ENCODE assay signal across 8 cellular contexts in genomic region chr11:2933376-2934056, GRCh38. TPM values are rescaled to one million over a fixed set of nuclear protein-coding genes. Genes with fewer than 3 reads are reported as not detected.
A peak's percentile ranks its signal among the peaks of the same experiment; 100 is the strongest.
DNase-seq lines count a peak whose midpoint lies in the region; ATAC-seq, FAIRE-seq and TF ChIP-seq lines count a peak whose summit lies in the region.

No MANE protein-coding gene starts in this region.

- H3K9me3 Mint-ChIP-seq in activated T-cell treated with anti-CD3 and anti-CD28 coated beads, Interleukin-2, amount 50 U/mL, for 24 hours: peaks cover 8% of the 10 kb centered on the region

- no peak overlapping the region for H3K4me3 Mint-ChIP-seq in activated T-cell treated with anti-CD3 and anti-CD28 coated beads, Interleukin-2, amount 50 U/mL, for 24 hours

- peaks cover 26% of the 10 kb centered on the region for H3K4me1 ChIP-seq in body of pancreas
- H3K4me1 ChIP-seq in upper lobe of right lung: peaks cover 10% of the 10 kb centered on the region

- no peaks in the 10 kb centered on the region for H3K36me3 ChIP-seq in body of pancreas (replicated peaks in 1 of 2; ENCODE audit: insufficient read depth in 1 of 2, low read depth in 2 of 2)
- no peaks in the 10 kb centered on the region for H3K36me3 ChIP-seq in upper lobe of right lung

- H3K4me3 ChIP-seq in body of pancreas (no peak overlapping the region), upper lobe of right lung (no peak overlapping the region)

- peaks cover 3% of the 10 kb centered on the region for H3K36me3 Mint-ChIP-seq in activated T-cell treated with anti-CD3 and anti-CD28 coated beads, Interleukin-2, amount 50 U/mL, for 24 hours (ENCODE audit: low read depth)

- H3K27me3 Mint-ChIP-seq in activated T-cell treated with anti-CD3 and anti-CD28 coated beads, Interleukin-2, amount 50 U/mL, for 24 hours: peaks cover 7% of the 10 kb centered on the region

- H3K4me1 Mint-ChIP-seq in activated T-cell treated with anti-CD3 and anti-CD28 coated beads, Interleukin-2, amount 50 U/mL, for 24 hours (ENCODE audit: low read depth): peaks cover 25% of the 10 kb centered on the region

- TF ChIP-seq POLR2A in body of pancreas (IDR thresholded peaks at IDR 0.05): peak in 1 of 3 donors; percentile 25

- no peak for FAIRE-seq in RCC 7860 (lab: Jason Lieb, UNC)

- ATAC-seq in body of pancreas (no peak), upper lobe of right lung (peak; percentile 81), GM21447 (IDR thresholded peaks at IDR 0.05; ENCODE audit: unreplicated experiment) (no peak)

- peak overlapping the region; percentile 67 for H3K27ac Mint-ChIP-seq in activated T-cell treated with anti-CD3 and anti-CD28 coated beads, Interleukin-2, amount 50 U/mL, for 24 hours

- intact Hi-C loops in body of pancreas (cut with DNase I): no loop called here
- intact Hi-C loops in upper lobe of right lung (cut with DNase I): no loop called here

- H3K27me3 ChIP-seq in body of pancreas (peaks cover 0 to 5% of the 10 kb centered on the region in 2 donors), upper lobe of right lung (peaks cover 1% of the 10 kb centered on the region)

- no peak for DNase-seq in activated T-cell treated with anti-CD3 and anti-CD28 coated beads, Interleukin-2, amount 50 U/mL, for 24 hours
- no peak for DNase-seq in activated T-cell treated with anti-CD3 and anti-CD28 coated beads for 4 hours
- peak; percentile 84 for DNase-seq in RCC 7860 (ENCODE audit: low spot score)
- peak; percentile 28 to 78 (median 58) for DNase-seq in body of pancreas
- peak; percentile 8 for DNase-seq in kidney glomerular epithelial cell (lab: John Stamatoyannopoulos, UW)
- DNase-seq in upper lobe of right lung: peak; percentile 94
- no peak for DNase-seq in NCI-H2081 (lab: John Stamatoyannopoulos, UW)

- H3K27ac ChIP-seq in body of pancreas: no peak overlapping the region
- H3K27ac ChIP-seq in upper lobe of right lung: no peak overlapping the region

- 71 to 80% methylated on average over 1 to 12 of the region's 12 CpGs for WGBS in body of pancreas, 2 donors

- TF ChIP-seq CTCF in body of pancreas (IDR thresholded peaks at IDR 0.05) (peak in 1 of 7 experiments; percentile 11), upper lobe of right lung (IDR thresholded peaks at IDR 0.05) (no peak)

- H3K9me3 ChIP-seq in body of pancreas (peaks cover 0 to 7% (median 0%) of the 10 kb centered on the region in 3 donors), upper lobe of right lung (no peaks in the 10 kb centered on the region)

RNA-seq across cellular contexts. Expression of gene PHLDA2, which starts 4.3 kb away (rescaled TPM):
- total RNA-seq in body of pancreas (1 to 10 TPM in 1 of 2 donors, not detected in 1; 4.2 TPM), upper lobe of right lung (15.5 TPM)

RNA-seq across cellular contexts. Expression of gene CDKN1C, which starts 47.9 kb away (rescaled TPM):
- total RNA-seq in body of pancreas (100 to 1,000 TPM in 1 of 2 donors, 10 to 100 TPM in 1; 35.3 to 231 TPM), upper lobe of right lung (42.1 TPM)

RNA-seq across cellular contexts. Expression of gene NAP1L4, which starts 58.6 kb away (rescaled TPM):
- total RNA-seq in body of pancreas (10 to 100 TPM; 45.9 to 57.7 TPM), upper lobe of right lung (92.7 TPM)

Comparison
In these comparisons a context has a peak if more than half of its experiments do, and no peak if none do; other contexts are left out.
1. DNase-seq: peak in RCC 7860 (single experiment), body of pancreas (4 of 4), kidney glomerular epithelial cell (single experiment) and upper lobe of right lung (single experiment); none in activated T-cell treated with anti-CD3 and anti-CD28 coated beads, Interleukin-2, amount 50 U/mL, for 24 hours (single experiment), activated T-cell treated with anti-CD3 and anti-CD28 coated beads for 4 hours (single experiment) and NCI-H2081 (0 of 2).